In the genomic region with DNA sequence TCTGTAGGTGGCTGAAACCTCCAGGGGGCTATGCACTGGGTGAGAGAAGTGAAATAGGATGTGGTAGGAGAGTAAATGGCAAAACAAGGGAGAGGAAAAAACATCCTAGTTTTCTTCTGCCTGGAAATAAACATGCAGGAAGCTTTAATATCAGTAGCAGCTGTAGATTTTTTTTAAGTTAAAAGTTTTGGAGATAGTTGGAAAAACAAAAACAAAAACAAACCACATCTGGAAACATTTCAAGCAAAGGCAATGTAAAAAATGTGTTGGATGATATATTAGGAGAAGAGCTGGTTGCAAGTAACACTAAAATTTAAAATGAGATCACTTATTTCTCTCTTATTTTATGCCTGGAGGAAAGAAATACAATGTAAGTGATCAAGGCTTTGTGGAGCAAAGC, we compare ENCODE assay signal across 20 cellular contexts.
DNase-seq lines count a peak whose midpoint lies in the region; TF ChIP-seq lines count a peak whose summit lies in the region.
"Had no signal": no experiment of that assay in that cellular context is flagged by ENCODE, and none has a peak within 500 bp of the region (broad histone marks: within the 10 kb centered on the region; RNA-seq: fewer than 3 reads in every experiment).

No MANE protein-coding gene starts in this region.

- H3K4me1 ChIP-seq in breast epithelium (no peaks in the 10 kb centered on the region), mesenchymal stem cell (ENCODE audit: control insufficient read depth, insufficient read depth, low read depth, low read length) (peaks cover 2% of the 10 kb centered on the region), subcutaneous abdominal adipose tissue (ENCODE audit: control insufficient read depth in 5 of 5, insufficient read depth in 5 of 5, low read length in 5 of 5) (peaks cover 0 to 15% (median 3%) of the 10 kb centered on the region in 5 donors), adrenal gland (replicated peaks in 1 of 2) (no peaks in the 10 kb centered on the region)

- TF ChIP-seq CTCF in breast epithelium (IDR thresholded peaks at IDR 0.05) (no peak), MCF 10A (IDR thresholded peaks at IDR 0.05; ENCODE audit: unreplicated experiment) (no peak), choroid plexus epithelial cell (conservative IDR thresholded peaks at IDR 0.05; ENCODE audit: low read depth, low read length) (peak; percentile 12), progenitor cell of endocrine pancreas (IDR thresholded peaks at IDR 0.05; ENCODE audit: unreplicated experiment) (no peak), adrenal gland (IDR thresholded peaks at IDR 0.05) (no peak)

- no peak overlapping the region for H3K4me3 Mint-ChIP-seq in MCF 10A (ENCODE audit: unreplicated experiment)
- no peak overlapping the region for H3K4me3 Mint-ChIP-seq in progenitor cell of endocrine pancreas (ENCODE audit: low read depth)
- H3K4me3 Mint-ChIP-seq: activated CD4-positive, alpha-beta T cell treated with anti-CD3 and anti-CD28 coated beads, Interleukin-2, amount 10 ng/mL, durations not matched to agents 7 days and 5 days; CD14-positive monocyte; naive B cell had no signal

- H3K36me3 ChIP-seq in breast epithelium (no peaks in the 10 kb centered on the region), mesenchymal stem cell (ENCODE audit: control insufficient read depth in 1 of 2, insufficient read depth in 2 of 2, low read depth in 1 of 2, low read length in 2 of 2) (no peaks in the 10 kb centered on the region), subcutaneous abdominal adipose tissue (ENCODE audit: control insufficient read depth in 5 of 5, insufficient read depth in 5 of 5, low read length in 5 of 5) (no peaks in the 10 kb centered on the region), adrenal gland (replicated peaks in 1 of 2) (no peaks in the 10 kb centered on the region)
- H3K36me3 ChIP-seq: MG63, thoracic aorta had no signal

- H3K9me3 ChIP-seq in breast epithelium (no peaks in the 10 kb centered on the region), mesenchymal stem cell (ENCODE audit: control insufficient read depth, low read length) (no peaks in the 10 kb centered on the region), subcutaneous abdominal adipose tissue (ENCODE audit: control insufficient read depth in 5 of 5, low read length in 5 of 5) (no peaks in the 10 kb centered on the region), adrenal gland (replicated peaks in 1 of 3) (no peaks in the 10 kb centered on the region)
- H3K9me3 ChIP-seq: MG63, thoracic aorta had no signal

- H2BK120ac ChIP-seq in mesenchymal stem cell (ENCODE audit: low read depth, low read length), result no peak overlapping the region

- no peak overlapping the region for H2BK5ac ChIP-seq in mesenchymal stem cell (ENCODE audit: low read depth, low read length, poor library complexity, severe bottlenecking)

- H3K27ac ChIP-seq in breast epithelium, result peak overlapping the region; percentile 52 to 83
- no peak overlapping the region for H3K27ac ChIP-seq in mesenchymal stem cell (ENCODE audit: low read length, poor library complexity, severe bottlenecking)
- peak overlapping the region; percentile 34 for H3K27ac ChIP-seq in subcutaneous abdominal adipose tissue (ENCODE audit: low read depth, low read length)
- no peak overlapping the region for H3K27ac ChIP-seq in adrenal gland

- no peak overlapping the region for H2BK15ac ChIP-seq in mesenchymal stem cell (ENCODE audit: low read depth, poor library complexity, severe bottlenecking)

- H3K27ac Mint-ChIP-seq in MCF 10A (ENCODE audit: low read depth, unreplicated experiment), result no peak overlapping the region
- no peak overlapping the region for H3K27ac Mint-ChIP-seq in progenitor cell of endocrine pancreas
- H3K27ac Mint-ChIP-seq: activated CD4-positive, alpha-beta T cell treated with anti-CD3 and anti-CD28 coated beads, Interleukin-2, amount 10 ng/mL, durations not matched to agents 7 days and 5 days; CD14-positive monocyte had no signal

- H3K14ac ChIP-seq in mesenchymal stem cell (ENCODE audit: low read length in 2 of 2), result no peak overlapping the region

- no peak overlapping the region for H2AK5ac ChIP-seq in mesenchymal stem cell (ENCODE audit: low read length, severe bottlenecking)

- H3K9ac ChIP-seq in mesenchymal stem cell (ENCODE audit: low read length), result peak overlapping the region; percentile 60
- H3K9ac ChIP-seq in subcutaneous abdominal adipose tissue (ENCODE audit: low read length in 5 of 5), result no peak overlapping the region

- no peaks in the 10 kb centered on the region for H3K36me3 Mint-ChIP-seq in MCF 10A (ENCODE audit: insufficient read depth, unreplicated experiment)
- H3K36me3 Mint-ChIP-seq in progenitor cell of endocrine pancreas (ENCODE audit: insufficient read depth), result no peaks in the 10 kb centered on the region
- H3K36me3 Mint-ChIP-seq: CD14-positive monocyte, naive B cell had no signal

- CTCF ChIA-PET in MCF 10A (lab: Yijun Ruan, JAX), result interaction anchor here (0.7 to 2.6 kb wide), 2 partner anchors 11 to 480 kb away, joined by 6 to 11 read pairs; no protein-coding TSS in a partner anchor

- H3K4me3 ChIP-seq in breast epithelium (no peak overlapping the region), choroid plexus epithelial cell (ENCODE audit: low read depth, low read length) (no peak overlapping the region), mesenchymal stem cell (ENCODE audit: insufficient read depth in 1 of 2, low read depth in 1 of 2, low read length in 2 of 2) (no peak overlapping the region), subcutaneous abdominal adipose tissue (ENCODE audit: low read depth in 1 of 5, low read length in 5 of 5) (no peak overlapping the region), adrenal gland (no peak overlapping the region)
- H3K4me3 ChIP-seq: MG63, thoracic aorta had no signal

- H3K4ac ChIP-seq in mesenchymal stem cell (ENCODE audit: low read depth in 1 of 2, low read length in 2 of 2), result no peak overlapping the region

- no TSS peak for BruUV-seq in MCF 10A (replicated peaks; lab: Mats Ljungman, UMichigan)

- no peak overlapping the region for H4K8ac ChIP-seq in mesenchymal stem cell (ENCODE audit: low read length)

- intact Hi-C loops in breast epithelium (cut with DNase I; ENCODE audit: low total_unique reads) (no loop called here), MCF 10A (cut with micrococcal nuclease) (no loop called here), adrenal gland (cut with DNase I) (no loop called here)

- H3K27me3 Mint-ChIP-seq in MCF 10A (ENCODE audit: insufficient read depth, unreplicated experiment) (no peaks in the 10 kb centered on the region), progenitor cell of endocrine pancreas (no peaks in the 10 kb centered on the region)
- H3K27me3 Mint-ChIP-seq: activated CD4-positive, alpha-beta T cell treated with anti-CD3 and anti-CD28 coated beads, Interleukin-2, amount 10 ng/mL, durations not matched to agents 7 days and 5 days; naive B cell had no signal

- no peak overlapping the region for H4K91ac ChIP-seq in mesenchymal stem cell (ENCODE audit: low read length)

- no peak overlapping the region for H3K4me2 ChIP-seq in mesenchymal stem cell (ENCODE audit: low read length, poor library complexity, severe bottlenecking)

- TF ChIP-seq POLR2A in breast epithelium (IDR thresholded peaks at IDR 0.05) (no peak), adrenal gland (IDR thresholded peaks at IDR 0.05) (no peak)

- H2BK12ac ChIP-seq in mesenchymal stem cell (ENCODE audit: low read length in 2 of 2), result no peak overlapping the region

- DNase-seq in breast epithelium (ENCODE audit: low spot score in 2 of 2) (no peak), MCF 10A (ENCODE audit: unreplicated experiment) (no peak), choroid plexus epithelial cell (ENCODE audit: low read depth) (no peak), mesenchymal stem cell (no peak), progenitor cell of endocrine pancreas (ENCODE audit: low spot score, unreplicated experiment) (no peak), adrenal gland (no peak)
- DNase-seq in central memory CD4-positive, alpha-beta T cell, result no peak
- DNase-seq: 8988T; activated CD4-positive, alpha-beta T cell treated with anti-CD3 and anti-CD28 coated beads, Interleukin-2, amount 10 ng/mL, durations not matched to agents 7 days and 5 days; activated CD8-positive, alpha-beta memory T cell treated with anti-CD3 and anti-CD28 coated beads, Interleukin-2, amount 50 U/mL, for 48 hours; activated gamma-delta T cell treated with Interleukin-2 at 50 U/mL for 16 hours; anterior cingulate cortex; DMS 273 treated with DMSO at 0.1 percent for 48 hours; MG63; naive B cell; NCI-H82; stimulated activated CD4-positive, alpha-beta T cell treated with anti-CD3 and anti-CD28 coated beads, Interleukin-12 subunit alpha, Interleukin-12 subunit beta, amount 100 ng/mL, for 4 hours had no signal

- no peaks in the 10 kb centered on the region for H3K27me3 ChIP-seq in breast epithelium
- no peaks in the 10 kb centered on the region for H3K27me3 ChIP-seq in mesenchymal stem cell (ENCODE audit: control insufficient read depth in 1 of 2, insufficient read depth in 1 of 2, low read length in 2 of 2)
- H3K27me3 ChIP-seq in subcutaneous abdominal adipose tissue (ENCODE audit: control insufficient read depth in 5 of 5, insufficient read depth in 4 of 5, low read length in 5 of 5), result no peaks in the 10 kb centered on the region
- H3K27me3 ChIP-seq in adrenal gland, result no peaks in the 10 kb centered on the region
- H3K27me3 ChIP-seq: MG63 had no signal

- H2AFZ ChIP-seq in mesenchymal stem cell (ENCODE audit: low read depth, low read length), result no peak overlapping the region

- POLR2A ChIA-PET in MCF 10A (lab: Yijun Ruan, JAX), result interaction anchor here (0.6 kb wide), 1 partner anchor 200 kb away, joined by 3 read pairs; no protein-coding TSS in a partner anchor

- H3K9me3 Mint-ChIP-seq in MCF 10A (ENCODE audit: unreplicated experiment) (no peaks in the 10 kb centered on the region), progenitor cell of endocrine pancreas (ENCODE audit: low read depth) (peaks cover 2% of the 10 kb centered on the region)
- H3K9me3 Mint-ChIP-seq: activated CD4-positive, alpha-beta T cell treated with anti-CD3 and anti-CD28 coated beads, Interleukin-2, amount 10 ng/mL, durations not matched to agents 7 days and 5 days had no signal

- H3K79me1 ChIP-seq in mesenchymal stem cell (replicated peaks; ENCODE audit: low read length, poor library complexity, severe bottlenecking), result no peaks in the 10 kb centered on the region

- H3K4me1 Mint-ChIP-seq in MCF 10A (ENCODE audit: insufficient read depth, unreplicated experiment) (peaks cover 13% of the 10 kb centered on the region), progenitor cell of endocrine pancreas (ENCODE audit: low read depth) (no peaks in the 10 kb centered on the region)
- H3K4me1 Mint-ChIP-seq: activated CD4-positive, alpha-beta T cell treated with anti-CD3 and anti-CD28 coated beads, Interleukin-2, amount 10 ng/mL, durations not matched to agents 7 days and 5 days; CD14-positive monocyte; naive B cell had no signal

- H3K23ac ChIP-seq in mesenchymal stem cell (ENCODE audit: low read length in 2 of 2), result no peak overlapping the region

- no peak overlapping the region for H3K18ac ChIP-seq in mesenchymal stem cell (ENCODE audit: low read depth in 1 of 2, low read length in 2 of 2)

Comparison
In these comparisons a context has a peak if more than half of its experiments do, and no peak if none do; other contexts are left out.
1. H3K27ac ChIP-seq: peak in breast epithelium (2 of 2) and subcutaneous abdominal adipose tissue (single experiment); none in mesenchymal stem cell (single experiment) and adrenal gland (0 of 5).